ENCODE assay signal across 28 cellular contexts in genomic region chr2:73249636-73250035, GRCh38. TPM values are rescaled to one million over a fixed set of nuclear protein-coding genes. Genes with fewer than 3 reads are reported as not detected.
DNase-seq lines count a peak whose midpoint lies in the region; ATAC-seq, FAIRE-seq and TF ChIP-seq lines count a peak whose summit lies in the region.
"Had no signal": no experiment of that assay in that cellular context is flagged by ENCODE, and none has a peak within 500 bp of the region (broad histone marks: within the 10 kb centered on the region; RNA-seq: fewer than 3 reads in every experiment).

No MANE protein-coding gene starts in this region.

- BruUV-seq in HepG2 (replicated peaks; lab: Mats Ljungman, UMichigan): no TSS peak

- CTCF ChIA-PET in HepG2 (lab: Yijun Ruan, JAX; ENCODE audit: low intra/inter-chr PET ratio, low total read pairs): no interaction called here

- in situ Hi-C loops in HepG2 (cut with HindIII; ENCODE audit: extremely low pct_ligation_motif_present, low pct_unique_long_range_greater_than_20kb): no loop called here

- FAIRE-seq in HepG2 (lab: Jason Lieb, UNC): no peak
- FAIRE-seq: A549, D721Med, GM12891 had no signal

- no peak overlapping the region for H3K9ac ChIP-seq in HepG2 (ENCODE audit: insufficient read depth, low read depth, low read length)
- H3K9ac ChIP-seq: BLaER1 treated with 17β-estradiol and CSF1 and Interleukin-3, amounts not matched to agents 10 nM and 100 nM had no signal

- TF ChIP-seq CTCF in HepG2 (CRISPR knock-in tag; IDR thresholded peaks at IDR 0.05) (no peak), right lobe of liver (IDR thresholded peaks at IDR 0.05) (no peak), osteoblast (IDR thresholded peaks at IDR 0.05; ENCODE audit: extremely low read depth, low read depth, low read length) (no peak)

- H3K4me1 Mint-ChIP-seq in activated T-cell treated with anti-CD3 and anti-CD28 coated beads, Interleukin-2, amount 50 U/mL, for 72 hours (ENCODE audit: low read depth): peaks cover 8% of the 10 kb centered on the region
- H3K4me1 Mint-ChIP-seq in activated T-cell treated with anti-CD3 and anti-CD28 coated beads, Interleukin-2, amount 50 U/mL, for 4 hours (ENCODE audit: low read depth): peaks cover 4% of the 10 kb centered on the region

- H2AFZ ChIP-seq in HepG2 (ENCODE audit: low read length): no peak overlapping the region
- no peak overlapping the region for H2AFZ ChIP-seq in osteoblast (ENCODE audit: low read length)
- H2AFZ ChIP-seq: PC-9 had no signal

- H4K20me1 ChIP-seq in HepG2 (ENCODE audit: insufficient read depth, low read length) (peaks cover 6% of the 10 kb centered on the region; the same call in 1 of the 2 replicates), osteoblast (ENCODE audit: insufficient read depth, low read length) (peaks cover 43% of the 10 kb centered on the region)

- H3K36me3 Mint-ChIP-seq in activated T-cell treated with anti-CD3 and anti-CD28 coated beads, Interleukin-2, amount 50 U/mL, for 72 hours (ENCODE audit: insufficient read depth in 2 of 2): peaks cover 21 to 32% of the 10 kb centered on the region in 2 donors
- H3K36me3 Mint-ChIP-seq in activated T-cell treated with anti-CD3 and anti-CD28 coated beads, Interleukin-2, amount 50 U/mL, for 4 hours (ENCODE audit: insufficient read depth): peaks cover 58% of the 10 kb centered on the region

- H3K4me1 ChIP-seq in HepG2 (ENCODE audit: insufficient read depth, low read length): peaks cover 30% of the 10 kb centered on the region
- no peaks in the 10 kb centered on the region for H3K4me1 ChIP-seq in right lobe of liver
- no peaks in the 10 kb centered on the region for H3K4me1 ChIP-seq in osteoblast (ENCODE audit: insufficient read depth, low read length)
- H3K4me1 ChIP-seq: A549 had no signal

- H3K4me3 ChIP-seq in HepG2 (replicated peaks in 1 of 3; ENCODE audit: insufficient read depth in 1 of 3, low read depth in 2 of 3, low read length in 3 of 3) (no peak overlapping the region), right lobe of liver (no peak overlapping the region), osteoblast (ENCODE audit: insufficient read depth, low read length) (no peak overlapping the region)
- H3K4me3 ChIP-seq: A549; BLaER1 treated with 17β-estradiol and CSF1 and Interleukin-3, amounts not matched to agents 10 nM and 100 nM; PC-9 had no signal

- TF ChIP-seq POLR2A in HepG2 (IDR thresholded peaks at IDR 0.05; ENCODE audit: insufficient read depth in 1 of 2, low read depth in 2 of 2, low read length in 2 of 2) (no peak), right lobe of liver (IDR thresholded peaks at IDR 0.05) (no peak)

- POLR2A ChIA-PET in HepG2 (lab: Yijun Ruan, JAX): interaction anchor here (0.7 to 2.5 kb wide), 3 partner anchors 10 to 16 kb away, joined by 4 to 5 read pairs (median 5); partner anchors contain the start of gene CCT7

- TF ChIP-seq EP300 in HepG2 (IDR thresholded peaks at IDR 0.05; ENCODE audit: low read depth in 2 of 2, low read length in 2 of 2): no peak
- TF ChIP-seq EP300 in HepG2 (CRISPR knock-in tag; IDR thresholded peaks at IDR 0.05; ENCODE audit: borderline replicate concordance): no peak

- H3K9me3 ChIP-seq in HepG2 (ENCODE audit: low read length) (no peaks in the 10 kb centered on the region), right lobe of liver (no peaks in the 10 kb centered on the region), osteoblast (ENCODE audit: low read depth, low read length) (no peaks in the 10 kb centered on the region)
- H3K9me3 ChIP-seq: A549; BLaER1 treated with 17β-estradiol and CSF1 and Interleukin-3, amounts not matched to agents 10 nM and 100 nM had no signal

- no peak for DNase-seq in activated T-cell treated with anti-CD3 and anti-CD28 coated beads, Interleukin-2, amount 50 U/mL, for 72 hours
- DNase-seq in activated T-cell treated with anti-CD3 and anti-CD28 coated beads, Interleukin-2, amount 50 U/mL, for 4 hours: no peak
- no peak for DNase-seq in HepG2 (ENCODE audit: low spot score)
- DNase-seq in right lobe of liver: no peak
- peak; percentile 42 for DNase-seq in osteoblast (ENCODE audit: insufficient read length, low spot score, missing footprints)
- no peak for DNase-seq in EL
- DNase-seq: AML-193; CD4-positive, alpha-beta T cell; DMS79; GF-D8; NCI-H1048; NCI-H1417; NCI-H1694; NCI-H2029 treated with DMSO at 0.1 percent for 48 hours; NCI-H446 treated with DMSO at 0.1 percent for 48 hours; NCI-H526; PC-9; SHP77 had no signal

- no peak for TF ChIP-seq RAD21 in HepG2 (CRISPR knock-in tag; IDR thresholded peaks at IDR 0.05)

- no peak overlapping the region for H3K27ac ChIP-seq in HepG2 (ENCODE audit: extremely low read length, insufficient read depth, low read length)
- H3K27ac ChIP-seq in right lobe of liver: no peak overlapping the region
- no peak overlapping the region for H3K27ac ChIP-seq in osteoblast (ENCODE audit: low read depth, low read length)
- H3K27ac ChIP-seq: A549; BLaER1 treated with 17β-estradiol and CSF1 and Interleukin-3, amounts not matched to agents 10 nM and 100 nM; HL-60; PC-9 had no signal

- WGBS in HepG2 (ENCODE audit: low lambda C conversion rate): 95% methylated on average over 9 of the region's 9 CpGs
- WGBS in right lobe of liver (ENCODE audit: insufficient coverage, low coverage, low lambda C conversion rate, missing lambda C conversion rate): 84% methylated on average over 5 of the region's 9 CpGs

- peaks cover 3% of the 10 kb centered on the region for H3K79me2 ChIP-seq in HepG2 (ENCODE audit: insufficient read depth, low read length)
- H3K79me2 ChIP-seq in osteoblast (ENCODE audit: insufficient read depth, low read length): peaks cover 20% of the 10 kb centered on the region

- H3K4me2 ChIP-seq in HepG2 (ENCODE audit: low read depth, low read length) (no peak overlapping the region), osteoblast (ENCODE audit: insufficient read depth, low read length) (no peak overlapping the region)
- H3K4me2 ChIP-seq: A549; BLaER1 treated with 17β-estradiol and CSF1 and Interleukin-3, amounts not matched to agents 10 nM and 100 nM; PC-9 had no signal

- peaks cover 60 to 93% of the 10 kb centered on the region in 2 experiments for H3K36me3 ChIP-seq in HepG2 (replicated peaks in 1 of 2; ENCODE audit: control insufficient read depth in 1 of 2, insufficient read depth in 2 of 2, low read length in 2 of 2)
- H3K36me3 ChIP-seq in right lobe of liver: peaks cover 8 to 90% (median 58%) of the 10 kb centered on the region in 4 donors
- peaks cover 91% of the 10 kb centered on the region for H3K36me3 ChIP-seq in osteoblast (ENCODE audit: insufficient read depth, low read length)

- no peaks in the 10 kb centered on the region for H3K9me3 Mint-ChIP-seq in activated T-cell treated with anti-CD3 and anti-CD28 coated beads, Interleukin-2, amount 50 U/mL, for 72 hours
- H3K9me3 Mint-ChIP-seq in activated T-cell treated with anti-CD3 and anti-CD28 coated beads, Interleukin-2, amount 50 U/mL, for 4 hours: no peaks in the 10 kb centered on the region
- H3K9me3 Mint-ChIP-seq: CD4-positive, alpha-beta T cell had no signal

- H3K27me3 Mint-ChIP-seq in activated T-cell treated with anti-CD3 and anti-CD28 coated beads, Interleukin-2, amount 50 U/mL, for 72 hours (ENCODE audit: low read depth): no peaks in the 10 kb centered on the region
- H3K27me3 Mint-ChIP-seq in activated T-cell treated with anti-CD3 and anti-CD28 coated beads, Interleukin-2, amount 50 U/mL, for 4 hours (ENCODE audit: low read depth): no peaks in the 10 kb centered on the region
- H3K27me3 Mint-ChIP-seq: CD4-positive, alpha-beta T cell had no signal

- H3K4me3 Mint-ChIP-seq in activated T-cell treated with anti-CD3 and anti-CD28 coated beads, Interleukin-2, amount 50 U/mL, for 72 hours: no peak overlapping the region
- no peak overlapping the region for H3K4me3 Mint-ChIP-seq in activated T-cell treated with anti-CD3 and anti-CD28 coated beads, Interleukin-2, amount 50 U/mL, for 4 hours
- H3K4me3 Mint-ChIP-seq: CD4-positive, alpha-beta T cell had no signal

- intact Hi-C loops in HepG2 (cut with micrococcal nuclease; ENCODE audit: unreplicated experiment) (no loop called here), right lobe of liver (cut with DNase I) (no loop called here)

- H3K27me3 ChIP-seq in HepG2 (ENCODE audit: control insufficient read depth in 1 of 2, insufficient read depth in 2 of 2, low read length in 2 of 2) (no peaks in the 10 kb centered on the region), right lobe of liver (no peaks in the 10 kb centered on the region), osteoblast (ENCODE audit: insufficient read depth, low read length) (no peaks in the 10 kb centered on the region)
- H3K27me3 ChIP-seq: BLaER1 treated with 17β-estradiol and CSF1 and Interleukin-3, amounts not matched to agents 10 nM and 100 nM had no signal

- peak overlapping the region; percentile 89 for H3K27ac Mint-ChIP-seq in activated T-cell treated with anti-CD3 and anti-CD28 coated beads, Interleukin-2, amount 50 U/mL, for 72 hours
- H3K27ac Mint-ChIP-seq: CD4-positive, alpha-beta T cell had no signal

- no peak for ATAC-seq in activated T-cell treated with anti-CD3 and anti-CD28 coated beads, Interleukin-2, amount 50 U/mL, for 72 hours (replicated peaks in 1 of 2)
- ATAC-seq in activated T-cell treated with anti-CD3 and anti-CD28 coated beads, Interleukin-2, amount 50 U/mL, for 4 hours: no peak
- ATAC-seq in HepG2 (no peak), right lobe of liver (no peak), HG02759 (IDR thresholded peaks at IDR 0.05; ENCODE audit: unreplicated experiment) (no peak)
- ATAC-seq: A549, HCT116 had no signal

RNA-seq across cellular contexts. Expression of gene CCT7, which starts 15.5 kb away (rescaled TPM):
- total RNA-seq in activated T-cell treated with anti-CD3 and anti-CD28 coated beads, Interleukin-2, amount 50 U/mL, for 72 hours: 100 to 1,000 TPM; 305 to 384 TPM
- total RNA-seq in activated T-cell treated with anti-CD3 and anti-CD28 coated beads, Interleukin-2, amount 50 U/mL, for 4 hours: 1,000 to 10,000 TPM in 1 of 3 donors, 100 to 1,000 TPM in 2; 924 to 1,031 (median 969) TPM
- total RNA-seq in HepG2 (2016; rRNA removed; fragmentation: Illumina TruSeq; extraction: Trizol) (517 and 689 TPM in 2 replicates), right lobe of liver (100 to 1,000 TPM in 3 of 6 experiments, 10 to 100 TPM in 3; 83.5 to 131 (median 99.4) TPM), osteoblast (180 and 200 TPM in 2 replicates)
- 83.8 and 91.7 TPM in 2 replicates for total RNA-seq in HepG2 (2016; cell fraction: cytosol; rRNA removed; fragmentation: Illumina TruSeq; extraction: Trizol; ENCODE audit: low read depth)
- total RNA-seq in HepG2 (2016; cell fraction: insoluble cytoplasmic fraction; rRNA removed; fragmentation: Illumina TruSeq; extraction: Trizol): 525 and 715 TPM in 2 replicates
- total RNA-seq in HepG2 (2016; cell fraction: membrane; rRNA removed; fragmentation: Illumina TruSeq; extraction: Trizol): 114 and 115 TPM in 2 replicates
- 196 and 212 TPM in 2 replicates for total RNA-seq in HepG2 (2016; cell fraction: nucleus; rRNA removed; fragmentation: Illumina TruSeq; extraction: Trizol)
- polyA plus RNA-seq in HepG2 (2011; rRNA removed): 326 and 347 TPM in 2 replicates
- 421 and 439 TPM in 2 replicates for polyA plus RNA-seq in HepG2 (2011; cell fraction: cytosol; rRNA removed)
- 113 and 132 TPM in 2 replicates for polyA plus RNA-seq in HepG2 (2011; cell fraction: nucleus; rRNA removed)
- 497 and 591 TPM in 2 replicates for polyA plus RNA-seq in HepG2 (2012)
- 60.5 and 62.9 TPM in 2 replicates for polyA plus RNA-seq in HepG2 (2016; cell fraction: cytosol; fragmentation: Illumina TruSeq; extraction: Trizol; ENCODE audit: low read depth)
- polyA plus RNA-seq in HepG2 (2016; cell fraction: insoluble cytoplasmic fraction; fragmentation: Illumina TruSeq; extraction: Trizol; ENCODE audit: low read depth): 605 and 611 TPM in 2 replicates
- 71.6 and 78.2 TPM in 2 replicates for polyA plus RNA-seq in HepG2 (2016; cell fraction: membrane; fragmentation: Illumina TruSeq; extraction: Trizol; ENCODE audit: low read depth)
- 207 and 227 TPM in 2 replicates for polyA plus RNA-seq in HepG2 (2016; cell fraction: nucleus; fragmentation: Illumina TruSeq; extraction: Trizol; ENCODE audit: insufficient read depth, low read depth)
- 594 and 852 TPM in 2 replicates for polyA minus RNA-seq in HepG2 (2011; rRNA and poly(A)+ RNA removed; ENCODE audit: low replicate concordance)
- polyA minus RNA-seq in HepG2 (2011; cell fraction: cytosol; rRNA and poly(A)+ RNA removed): 197 and 217 TPM in 2 replicates
- 138 and 184 TPM in 2 replicates for polyA minus RNA-seq in HepG2 (2011; cell fraction: nucleus; rRNA and poly(A)+ RNA removed)

RNA-seq across cellular contexts. Expression of gene PRADC1, which starts 16.6 kb away (rescaled TPM):
- 10 to 100 TPM; 15.0 to 17.3 TPM for total RNA-seq in activated T-cell treated with anti-CD3 and anti-CD28 coated beads, Interleukin-2, amount 50 U/mL, for 72 hours
- 10 to 100 TPM; 29.5 to 32.3 (median 30.5) TPM for total RNA-seq in activated T-cell treated with anti-CD3 and anti-CD28 coated beads, Interleukin-2, amount 50 U/mL, for 4 hours
- total RNA-seq in HepG2 (2016; rRNA removed; fragmentation: Illumina TruSeq; extraction: Trizol) (30.0 and 37.2 TPM in 2 replicates), right lobe of liver (10 to 100 TPM; 17.8 to 26.1 (median 22.5) TPM), osteoblast (11.2 and 15.9 TPM in 2 replicates)
- total RNA-seq in HepG2 (2016; cell fraction: cytosol; rRNA removed; fragmentation: Illumina TruSeq; extraction: Trizol; ENCODE audit: low read depth): 141 and 145 TPM in 2 replicates
- total RNA-seq in HepG2 (2016; cell fraction: insoluble cytoplasmic fraction; rRNA removed; fragmentation: Illumina TruSeq; extraction: Trizol): 25.4 and 37.6 TPM in 2 replicates
- total RNA-seq in HepG2 (2016; cell fraction: membrane; rRNA removed; fragmentation: Illumina TruSeq; extraction: Trizol): 112 and 121 TPM in 2 replicates
- total RNA-seq in HepG2 (2016; cell fraction: nucleus; rRNA removed; fragmentation: Illumina TruSeq; extraction: Trizol): 16.8 TPM in 2 replicates
- 11.6 and 12.1 TPM in 2 replicates for polyA plus RNA-seq in HepG2 (2011; rRNA removed)
- polyA plus RNA-seq in HepG2 (2011; cell fraction: cytosol; rRNA removed): 10.0 and 15.9 TPM in 2 replicates
- 4.1 and 7.0 TPM in 2 replicates for polyA plus RNA-seq in HepG2 (2011; cell fraction: nucleus; rRNA removed)
- 5.7 and 8.8 TPM in 2 replicates for polyA plus RNA-seq in HepG2 (2012)
- 152 and 157 TPM in 2 replicates for polyA plus RNA-seq in HepG2 (2016; cell fraction: cytosol; fragmentation: Illumina TruSeq; extraction: Trizol; ENCODE audit: low read depth)
- 23.1 and 23.9 TPM in 2 replicates for polyA plus RNA-seq in HepG2 (2016; cell fraction: insoluble cytoplasmic fraction; fragmentation: Illumina TruSeq; extraction: Trizol; ENCODE audit: low read depth)
- polyA plus RNA-seq in HepG2 (2016; cell fraction: membrane; fragmentation: Illumina TruSeq; extraction: Trizol; ENCODE audit: low read depth): 103 and 106 TPM in 2 replicates
- polyA plus RNA-seq in HepG2 (2016; cell fraction: nucleus; fragmentation: Illumina TruSeq; extraction: Trizol; ENCODE audit: insufficient read depth, low read depth): 23.7 and 26.7 TPM in 2 replicates
- polyA minus RNA-seq in HepG2 (2011; rRNA and poly(A)+ RNA removed; ENCODE audit: low replicate concordance): 19.5 and 55.8 TPM in 2 replicates
- polyA minus RNA-seq in HepG2 (2011; cell fraction: cytosol; rRNA and poly(A)+ RNA removed): 2.7 and 5.5 TPM in 2 replicates
- polyA minus RNA-seq in HepG2 (2011; cell fraction: nucleus; rRNA and poly(A)+ RNA removed): 2.2 and 3.3 TPM in 2 replicates

RNA-seq across cellular contexts. Expression of gene FBXO41, which starts 34.6 kb away (rescaled TPM):
- total RNA-seq in activated T-cell treated with anti-CD3 and anti-CD28 coated beads, Interleukin-2, amount 50 U/mL, for 72 hours: 10 to 100 TPM; 19.8 to 22.9 TPM
- 10 to 100 TPM; 18.8 to 28.1 (median 27.6) TPM for total RNA-seq in activated T-cell treated with anti-CD3 and anti-CD28 coated beads, Interleukin-2, amount 50 U/mL, for 4 hours
- total RNA-seq in HepG2 (2016; rRNA removed; fragmentation: Illumina TruSeq; extraction: Trizol) (3.0 and 4.2 TPM in 2 replicates), right lobe of liver (under 1 TPM; 0.13 to 0.65 (median 0.38) TPM), osteoblast (0.29 and 0.36 TPM in 2 replicates)
- 1.2 TPM in 2 replicates for total RNA-seq in HepG2 (2016; cell fraction: cytosol; rRNA removed; fragmentation: Illumina TruSeq; extraction: Trizol; ENCODE audit: low read depth)
- total RNA-seq in HepG2 (2016; cell fraction: insoluble cytoplasmic fraction; rRNA removed; fragmentation: Illumina TruSeq; extraction: Trizol): 2.7 and 3.8 TPM in 2 replicates
- total RNA-seq in HepG2 (2016; cell fraction: membrane; rRNA removed; fragmentation: Illumina TruSeq; extraction: Trizol): 2.4 and 2.5 TPM in 2 replicates
- total RNA-seq in HepG2 (2016; cell fraction: nucleus; rRNA removed; fragmentation: Illumina TruSeq; extraction: Trizol): 6.0 and 6.4 TPM in 2 replicates
- polyA plus RNA-seq in HepG2 (2011; rRNA removed): 10.3 and 11.1 TPM in 2 replicates
- 5.7 and 7.4 TPM in 2 replicates for polyA plus RNA-seq in HepG2 (2011; cell fraction: cytosol; rRNA removed)
- polyA plus RNA-seq in HepG2 (2011; cell fraction: nucleus; rRNA removed): 32.6 and 44.1 TPM in 2 replicates
- polyA plus RNA-seq in HepG2 (2012): 8.1 and 9.8 TPM in 2 replicates
- polyA plus RNA-seq in HepG2 (2016; cell fraction: cytosol; fragmentation: Illumina TruSeq; extraction: Trizol; ENCODE audit: low read depth): 1.0 and 1.1 TPM in 2 replicates
- 3.1 and 4.1 TPM in 2 replicates for polyA plus RNA-seq in HepG2 (2016; cell fraction: insoluble cytoplasmic fraction; fragmentation: Illumina TruSeq; extraction: Trizol; ENCODE audit: low read depth)
- 1.6 and 2.0 TPM in 2 replicates for polyA plus RNA-seq in HepG2 (2016; cell fraction: membrane; fragmentation: Illumina TruSeq; extraction: Trizol; ENCODE audit: low read depth)
- polyA plus RNA-seq in HepG2 (2016; cell fraction: nucleus; fragmentation: Illumina TruSeq; extraction: Trizol; ENCODE audit: insufficient read depth, low read depth): 20.4 and 21.9 TPM in 2 replicates
- polyA minus RNA-seq in HepG2 (2011; rRNA and poly(A)+ RNA removed; ENCODE audit: low replicate concordance): 12.4 and 15.2 TPM in 2 replicates
- 5.4 and 6.2 TPM in 2 replicates for polyA minus RNA-seq in HepG2 (2011; cell fraction: cytosol; rRNA and poly(A)+ RNA removed)
- 14.7 and 16.5 TPM in 2 replicates for polyA minus RNA-seq in HepG2 (2011; cell fraction: nucleus; rRNA and poly(A)+ RNA removed)

RNA-seq across cellular contexts. Expression of gene SMYD5, which starts 35.6 kb away (rescaled TPM):
- 10 to 100 TPM; 32.5 to 35.4 TPM for total RNA-seq in activated T-cell treated with anti-CD3 and anti-CD28 coated beads, Interleukin-2, amount 50 U/mL, for 72 hours
- total RNA-seq in activated T-cell treated with anti-CD3 and anti-CD28 coated beads, Interleukin-2, amount 50 U/mL, for 4 hours: 10 to 100 TPM; 70.8 to 78.4 (median 74.4) TPM
- 70.4 and 70.6 TPM in 2 replicates for total RNA-seq in HepG2 (2016; rRNA removed; fragmentation: Illumina TruSeq; extraction: Trizol)
- total RNA-seq in HepG2 (2016; cell fraction: cytosol; rRNA removed; fragmentation: Illumina TruSeq; extraction: Trizol; ENCODE audit: low read depth): 9.8 and 10.0 TPM in 2 replicates
- total RNA-seq in HepG2 (2016; cell fraction: insoluble cytoplasmic fraction; rRNA removed; fragmentation: Illumina TruSeq; extraction: Trizol): 60.2 and 71.8 TPM in 2 replicates
- 27.7 and 31.2 TPM in 2 replicates for total RNA-seq in HepG2 (2016; cell fraction: membrane; rRNA removed; fragmentation: Illumina TruSeq; extraction: Trizol)
- 60.7 and 66.5 TPM in 2 replicates for total RNA-seq in HepG2 (2016; cell fraction: nucleus; rRNA removed; fragmentation: Illumina TruSeq; extraction: Trizol)
- 55.8 and 62.2 TPM in 2 replicates for polyA plus RNA-seq in HepG2 (2011; rRNA removed)
- 42.9 and 47.4 TPM in 2 replicates for polyA plus RNA-seq in HepG2 (2011; cell fraction: cytosol; rRNA removed)
- 96.0 and 102 TPM in 2 replicates for polyA plus RNA-seq in HepG2 (2011; cell fraction: nucleus; rRNA removed)
- 48.5 and 51.9 TPM in 2 replicates for polyA plus RNA-seq in HepG2 (2012)
- polyA plus RNA-seq in HepG2 (2016; cell fraction: cytosol; fragmentation: Illumina TruSeq; extraction: Trizol; ENCODE audit: low read depth): 8.0 TPM in 2 replicates
- 52.6 and 65.1 TPM in 2 replicates for polyA plus RNA-seq in HepG2 (2016; cell fraction: insoluble cytoplasmic fraction; fragmentation: Illumina TruSeq; extraction: Trizol; ENCODE audit: low read depth)
- polyA plus RNA-seq in HepG2 (2016; cell fraction: membrane; fragmentation: Illumina TruSeq; extraction: Trizol; ENCODE audit: low read depth): 20.7 and 22.3 TPM in 2 replicates
- polyA plus RNA-seq in HepG2 (2016; cell fraction: nucleus; fragmentation: Illumina TruSeq; extraction: Trizol; ENCODE audit: insufficient read depth, low read depth): 82.3 and 84.7 TPM in 2 replicates
- polyA minus RNA-seq in HepG2 (2011; rRNA and poly(A)+ RNA removed; ENCODE audit: low replicate concordance): 57.7 and 119 TPM in 2 replicates
- 18.6 and 21.6 TPM in 2 replicates for polyA minus RNA-seq in HepG2 (2011; cell fraction: cytosol; rRNA and poly(A)+ RNA removed)
- polyA minus RNA-seq in HepG2 (2011; cell fraction: nucleus; rRNA and poly(A)+ RNA removed): 78.0 and 87.9 TPM in 2 replicates
- 10 to 100 TPM in 3 of 6 experiments, 1 to 10 TPM in 3; 5.3 to 12.2 (median 9.4) TPM for total RNA-seq in right lobe of liver
- 16.5 and 17.4 TPM in 2 replicates for total RNA-seq in osteoblast

RNA-seq across cellular contexts. Expression of gene EGR4, which starts 43.7 kb away (rescaled TPM):
- total RNA-seq in activated T-cell treated with anti-CD3 and anti-CD28 coated beads, Interleukin-2, amount 50 U/mL, for 72 hours: 1 to 10 TPM; 1.6 to 2.1 TPM
- 1 to 10 TPM in 1 of 3 donors, under 1 TPM in 2; 0.79 to 1.1 (median 0.87) TPM for total RNA-seq in activated T-cell treated with anti-CD3 and anti-CD28 coated beads, Interleukin-2, amount 50 U/mL, for 4 hours
- not detected in 2 replicates for total RNA-seq in HepG2 (2016; rRNA removed; fragmentation: Illumina TruSeq; extraction: Trizol)
- total RNA-seq in HepG2 (2016; cell fraction: cytosol; rRNA removed; fragmentation: Illumina TruSeq; extraction: Trizol; ENCODE audit: low read depth): not detected in 2 replicates
- 0.06 TPM in 1 of 2 replicates, not detected in the other for total RNA-seq in HepG2 (2016; cell fraction: insoluble cytoplasmic fraction; rRNA removed; fragmentation: Illumina TruSeq; extraction: Trizol)
- total RNA-seq in HepG2 (2016; cell fraction: membrane; rRNA removed; fragmentation: Illumina TruSeq; extraction: Trizol): not detected in 2 replicates
- total RNA-seq in HepG2 (2016; cell fraction: nucleus; rRNA removed; fragmentation: Illumina TruSeq; extraction: Trizol): not detected in 2 replicates
- polyA plus RNA-seq in HepG2 (2011; rRNA removed): not detected in 2 replicates
- polyA plus RNA-seq in HepG2 (2011; cell fraction: cytosol; rRNA removed): 0.03 TPM in 1 of 2 replicates, not detected in the other
- 0.07 TPM in 1 of 2 replicates, not detected in the other for polyA plus RNA-seq in HepG2 (2011; cell fraction: nucleus; rRNA removed)
- polyA plus RNA-seq in HepG2 (2012): not detected in 2 replicates
- polyA plus RNA-seq in HepG2 (2016; cell fraction: cytosol; fragmentation: Illumina TruSeq; extraction: Trizol; ENCODE audit: low read depth): not detected in 2 replicates
- polyA plus RNA-seq in HepG2 (2016; cell fraction: insoluble cytoplasmic fraction; fragmentation: Illumina TruSeq; extraction: Trizol; ENCODE audit: low read depth): not detected in 2 replicates
- not detected in 2 replicates for polyA plus RNA-seq in HepG2 (2016; cell fraction: membrane; fragmentation: Illumina TruSeq; extraction: Trizol; ENCODE audit: low read depth)
- polyA plus RNA-seq in HepG2 (2016; cell fraction: nucleus; fragmentation: Illumina TruSeq; extraction: Trizol; ENCODE audit: insufficient read depth, low read depth): not detected in 2 replicates
- not detected in 2 replicates for polyA minus RNA-seq in HepG2 (2011; rRNA and poly(A)+ RNA removed; ENCODE audit: low replicate concordance)
- polyA minus RNA-seq in HepG2 (2011; cell fraction: cytosol; rRNA and poly(A)+ RNA removed): not detected in 2 replicates
- 0.25 TPM in 1 of 2 replicates, not detected in the other for polyA minus RNA-seq in HepG2 (2011; cell fraction: nucleus; rRNA and poly(A)+ RNA removed)
- total RNA-seq in right lobe of liver: not detected
- not detected in 2 replicates for total RNA-seq in osteoblast
- total RNA-seq: H4, PC-9, RPMI7951, SK-MEL-5 had no signal
